Comparison of ENCODE assay signal across 8 cellular contexts in the genomic region with DNA sequence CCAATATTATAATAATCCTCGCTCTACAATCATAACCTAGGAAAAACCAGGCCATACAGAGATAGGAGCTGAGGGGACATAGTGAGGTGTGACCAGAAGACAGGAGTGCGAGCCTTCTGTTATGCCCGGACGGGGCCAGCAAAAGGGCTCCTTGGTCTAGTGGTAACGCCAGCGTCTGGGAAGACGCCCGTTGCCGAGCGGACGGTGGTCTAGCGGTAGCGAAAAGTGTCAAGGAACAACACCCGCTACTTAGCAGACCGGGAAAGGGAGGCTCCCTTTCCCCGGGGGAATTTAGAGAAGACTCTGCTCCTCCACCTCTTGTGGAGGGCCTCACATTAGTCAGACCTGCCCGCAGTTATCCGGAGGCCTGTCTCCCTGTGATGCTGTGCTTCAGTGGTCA. TPM values are rescaled to one million over a fixed set of nuclear protein-coding genes. Genes with fewer than 3 reads are reported as not detected.
DNase-seq lines count a peak whose midpoint lies in the region; ATAC-seq and TF ChIP-seq lines count a peak whose summit lies in the region.
"Not testable (repeated sequence)": the region's sequence is repeated elsewhere in the genome, so short reads cannot be mapped to it uniquely, and the experiment has no call there.

No MANE protein-coding gene starts in this region.

- TF ChIP-seq CTCF in RWPE1 (conservative IDR thresholded peaks at IDR 0.05; ENCODE audit: low read depth); endodermal cell (conservative IDR thresholded peaks at IDR 0.05); glutamatergic neuron (IDR thresholded peaks at IDR 0.05; ENCODE audit: partially characterized antibody, unreplicated experiment); neural crest cell (conservative IDR thresholded peaks at IDR 0.05); spleen (IDR thresholded peaks at IDR 0.05 in 8 of 11, conservative IDR thresholded peaks at IDR 0.05 in 3 of 11); type B pancreatic cell (conservative IDR thresholded peaks at IDR 0.05): not testable (repeated sequence)

- POLR2A ChIA-PET in RWPE1 (lab: Yijun Ruan, JAX; ENCODE audit: low non-redundant PET) = not testable (repeated sequence)

- CTCF ChIA-PET in RWPE1 (lab: Yijun Ruan, JAX); activated CD8-positive, alpha-beta memory T cell treated with anti-CD3 and anti-CD28 coated beads, Interleukin-2, amount 10 ng/mL, durations not matched to agents 7 days and 5 days (lab: Charles Lee): not testable (repeated sequence)

- peak overlapping the region; percentile 68 for H3K27ac ChIP-seq in RWPE1
- H3K27ac ChIP-seq in endodermal cell (ENCODE audit: low read depth, low read length); spleen: not testable (repeated sequence)

- DNase-seq in RWPE1 (ENCODE audit: low spot score); glutamatergic neuron; neural crest cell (ENCODE audit: low read depth, low spot score): not testable (repeated sequence)
- DNase-seq in activated CD8-positive, alpha-beta memory T cell treated with anti-CD3 and anti-CD28 coated beads, Interleukin-2, amount 10 ng/mL, durations not matched to agents 7 days and 5 days = peak; percentile 31
- DNase-seq in endodermal cell (peak; percentile 11), mesenteric fat pad (ENCODE audit: low spot score) (peak; percentile 74), spleen (peak; percentile 61), type B pancreatic cell (ENCODE audit: extremely low spot score, unreplicated experiment) (peak; percentile 62)

- H3K9me3 Mint-ChIP-seq in activated CD8-positive, alpha-beta memory T cell treated with anti-CD3 and anti-CD28 coated beads, Interleukin-2, amount 10 ng/mL, durations not matched to agents 7 days and 5 days (ENCODE audit: low read depth); glutamatergic neuron (ENCODE audit: unreplicated experiment); neural crest cell; type B pancreatic cell: not testable (repeated sequence)
- peaks cover 23% of the 10 kb centered on the region for H3K9me3 Mint-ChIP-seq in endodermal cell

- not testable (repeated sequence) for H3K4me1 ChIP-seq in endodermal cell (ENCODE audit: control insufficient read depth, insufficient read depth, low read length)
- H3K4me1 ChIP-seq in spleen = peaks cover 0 to 29% (median 20%) of the 10 kb centered on the region in 6 donors

- not testable (repeated sequence) for TF ChIP-seq POLR2A in spleen (IDR thresholded peaks at IDR 0.05)

- not testable (repeated sequence) for ATAC-seq in activated CD8-positive, alpha-beta memory T cell treated with anti-CD3 and anti-CD28 coated beads, Interleukin-2, amount 10 ng/mL, durations not matched to agents 7 days and 5 days

- intact Hi-C loops in spleen (cut with DNase I; ENCODE audit: low total_unique reads) = not testable (repeated sequence)

- H3K36me3 Mint-ChIP-seq in activated CD8-positive, alpha-beta memory T cell treated with anti-CD3 and anti-CD28 coated beads, Interleukin-2, amount 10 ng/mL, durations not matched to agents 7 days and 5 days; glutamatergic neuron (ENCODE audit: unreplicated experiment): not testable (repeated sequence)
- H3K36me3 Mint-ChIP-seq in endodermal cell (ENCODE audit: low read depth) = peaks cover 57% of the 10 kb centered on the region
- H3K36me3 Mint-ChIP-seq in neural crest cell (ENCODE audit: low read depth) = peaks cover 32% of the 10 kb centered on the region
- peaks cover 14% of the 10 kb centered on the region for H3K36me3 Mint-ChIP-seq in type B pancreatic cell

- not testable (repeated sequence) for H3K27ac Mint-ChIP-seq in activated CD8-positive, alpha-beta memory T cell treated with anti-CD3 and anti-CD28 coated beads, Interleukin-2, amount 10 ng/mL, durations not matched to agents 7 days and 5 days; endodermal cell; glutamatergic neuron (ENCODE audit: unreplicated experiment); neural crest cell (ENCODE audit: unreplicated experiment)
- peak overlapping the region; percentile 58 for H3K27ac Mint-ChIP-seq in type B pancreatic cell

- peaks cover 23% of the 10 kb centered on the region for H3K4me1 Mint-ChIP-seq in activated CD8-positive, alpha-beta memory T cell treated with anti-CD3 and anti-CD28 coated beads, Interleukin-2, amount 10 ng/mL, durations not matched to agents 7 days and 5 days
- not testable (repeated sequence) for H3K4me1 Mint-ChIP-seq in endodermal cell
- H3K4me1 Mint-ChIP-seq in glutamatergic neuron (ENCODE audit: low read depth, unreplicated experiment) = peaks cover 43% of the 10 kb centered on the region
- H3K4me1 Mint-ChIP-seq in neural crest cell = peaks cover 38% of the 10 kb centered on the region
- peaks cover 27% of the 10 kb centered on the region for H3K4me1 Mint-ChIP-seq in type B pancreatic cell (ENCODE audit: unreplicated experiment)

- peaks cover 29% of the 10 kb centered on the region for H3K36me3 ChIP-seq in endodermal cell (ENCODE audit: control insufficient read depth, insufficient read depth, low read length)
- H3K36me3 ChIP-seq in spleen = peaks cover 0 to 52% (median 28%) of the 10 kb centered on the region in 6 donors

- H3K9ac ChIP-seq in endodermal cell (ENCODE audit: extremely low read depth, low read length, poor library complexity, severe bottlenecking) = not testable (repeated sequence)

- WGBS in endodermal cell (ENCODE audit: insufficient coverage in 1 of 2, insufficient read length in 1 of 2), 2 experiments = 96 to 99% methylated on average over 14 to 17 of the region's 18 CpGs
- WGBS in spleen, 5 donors = 95 to 97% (median 96%) methylated on average over 18 of the region's 18 CpGs

- H3K9me3 ChIP-seq in endodermal cell (ENCODE audit: control insufficient read depth, low read length) = peaks cover 14% of the 10 kb centered on the region
- H3K9me3 ChIP-seq in spleen = not testable (repeated sequence)

- H3K27me3 ChIP-seq in endodermal cell (ENCODE audit: control insufficient read depth, insufficient read depth, low read length, poor library complexity, severe bottlenecking); spleen (replicated peaks in 1 of 7): not testable (repeated sequence)

- not testable (repeated sequence) for H3K4me3 Mint-ChIP-seq in activated CD8-positive, alpha-beta memory T cell treated with anti-CD3 and anti-CD28 coated beads, Interleukin-2, amount 10 ng/mL, durations not matched to agents 7 days and 5 days; endodermal cell; type B pancreatic cell
- H3K4me3 Mint-ChIP-seq in glutamatergic neuron (ENCODE audit: unreplicated experiment) = peak overlapping the region; percentile 81
- peak overlapping the region; percentile 45 for H3K4me3 Mint-ChIP-seq in neural crest cell

- not testable (repeated sequence) for H3K27me3 Mint-ChIP-seq in activated CD8-positive, alpha-beta memory T cell treated with anti-CD3 and anti-CD28 coated beads, Interleukin-2, amount 10 ng/mL, durations not matched to agents 7 days and 5 days; endodermal cell (ENCODE audit: insufficient read depth); neural crest cell (ENCODE audit: low read depth); type B pancreatic cell
- peaks cover 20% of the 10 kb centered on the region for H3K27me3 Mint-ChIP-seq in glutamatergic neuron (ENCODE audit: unreplicated experiment)

- H3K4me3 ChIP-seq in endodermal cell (ENCODE audit: low read length); spleen: not testable (repeated sequence)

RNA-seq across cellular contexts. Expression of a gene that starts 4.9 kb away (rescaled TPM):
- 10 to 100 TPM; 44.9 to 49.5 TPM for total RNA-seq in activated CD8-positive, alpha-beta memory T cell treated with anti-CD3 and anti-CD28 coated beads, Interleukin-2, amount 10 ng/mL, durations not matched to agents 7 days and 5 days
- total RNA-seq in endodermal cell (10 to 100 TPM; 56.7 to 85.2 TPM), glutamatergic neuron (ENCODE audit: unreplicated experiment) (390 TPM), mesenteric fat pad (81.3 TPM), neural crest cell (218 and 225 TPM in 2 replicates), spleen (10 to 100 TPM; 18.2 to 31.2 (median 28.8) TPM), type B pancreatic cell (ENCODE audit: low replicate concordance) (60.7 and 70.2 TPM in 2 replicates)
- 101 TPM for polyA plus RNA-seq in endodermal cell (2013, experiment 1 of 2)
- polyA plus RNA-seq in endodermal cell (2013, experiment 2 of 2) = 100 TPM
- 10 to 100 TPM in 1 of 3 donors, 1 to 10 TPM in 2; 6.3 to 17.5 (median 9.8) TPM for polyA plus RNA-seq in spleen

RNA-seq across cellular contexts. Expression of a gene that starts 39.4 kb away (rescaled TPM):
- total RNA-seq in activated CD8-positive, alpha-beta memory T cell treated with anti-CD3 and anti-CD28 coated beads, Interleukin-2, amount 10 ng/mL, durations not matched to agents 7 days and 5 days = 1 to 10 TPM; 4.2 to 4.8 TPM
- total RNA-seq in endodermal cell = 10 to 100 TPM; 29.5 to 31.9 TPM
- polyA plus RNA-seq in endodermal cell (2013, experiment 1 of 2) = 32.1 TPM
- polyA plus RNA-seq in endodermal cell (2013, experiment 2 of 2) = 33.4 TPM
- 58.7 TPM for total RNA-seq in glutamatergic neuron (ENCODE audit: unreplicated experiment)
- 5.9 TPM for total RNA-seq in mesenteric fat pad
- total RNA-seq in neural crest cell = 27.5 and 28.1 TPM in 2 replicates
- total RNA-seq in spleen = 10 to 100 TPM in 2 of 7 donors, 1 to 10 TPM in 5; 4.4 to 10.5 (median 7.7) TPM
- 10 to 100 TPM; 10.8 to 13.4 (median 13.1) TPM for polyA plus RNA-seq in spleen
- total RNA-seq in type B pancreatic cell (ENCODE audit: low replicate concordance) = 18.5 and 24.7 TPM in 2 replicates
